24 cellular contexts compared by ENCODE assay signal in genomic region chr1:2952371-2952770, GRCh38.
"Had no signal": no experiment of that assay in that cellular context is flagged by ENCODE, and none has a peak within 500 bp of the region (broad histone marks: within the 10 kb centered on the region; RNA-seq: fewer than 3 reads in every experiment).

No MANE protein-coding gene starts in this region.

- H3K27ac ChIP-seq: colonic mucosa, epithelial cell of prostate, esophagus squamous epithelium, heart right ventricle, neural progenitor cell, vagina, WERI-Rb-1 had no signal

- ATAC-seq: left lobe of liver; naive thymus-derived CD4-positive, alpha-beta T cell; stimulated activated naive CD8-positive, alpha-beta T cell treated with anti-CD3 and anti-CD28 coated beads, Interleukin-15, Interleukin-2, amounts not matched to agents 100 U/mL and 50 U/mL, for 24 hours; T-helper 17 cell had no signal

- H3K27ac Mint-ChIP-seq: activated CD4-positive, alpha-beta memory T cell treated with anti-CD3 and anti-CD28 coated beads for 36 hours; activated CD4-positive, alpha-beta T cell treated with anti-CD3 and anti-CD28 coated beads, Interleukin-2, amount 10 ng/mL, durations not matched to agents 24 days and 14 days; activated naive CD8-positive, alpha-beta T cell; activated T-helper 1 cell treated with anti-CD3 and anti-CD28 coated beads, Interleukin-12 subunit alpha, Interleukin-12 subunit beta, Interleukin-2, Interleukin-4 antibody, amounts not matched to agents 30 ng/mL and 10 ng/mL and 1 ng/mL, durations not matched to agents 14 hours and 24 hours and 36 hours; naive thymus-derived CD4-positive, alpha-beta T cell; neural progenitor cell; T-helper 17 cell; type B pancreatic cell had no signal

- H3K4me1 ChIP-seq: colonic mucosa, esophagus squamous epithelium, neural progenitor cell, vagina had no signal

- H3K9me3 ChIP-seq: colonic mucosa, vagina had no signal

- H3K4me3 ChIP-seq: colonic mucosa, esophagus squamous epithelium, heart right ventricle, neural progenitor cell, thoracic aorta, vagina had no signal

- H3K36me3 ChIP-seq: colonic mucosa, esophagus squamous epithelium, heart right ventricle, neural progenitor cell, thoracic aorta, vagina, WERI-Rb-1 had no signal

- DNase-seq: activated CD4-positive, alpha-beta memory T cell treated with anti-CD3 and anti-CD28 coated beads for 36 hours; activated CD4-positive, alpha-beta T cell treated with anti-CD3 and anti-CD28 coated beads, Interleukin-2, amount 10 ng/mL, durations not matched to agents 24 days and 14 days; activated CD4-positive, CD25-positive, alpha-beta regulatory T cell treated with anti-CD3 and anti-CD28 coated beads, Interleukin-2, amount 50 U/mL, for 72 hours; activated CD8-positive, alpha-beta memory T cell treated with anti-CD3 and anti-CD28 coated beads, Interleukin-2, amount 50 U/mL, for 4 hours; activated T-cell treated with anti-CD3 and anti-CD28 coated beads, Interleukin-2, amount 50 U/mL, for 1 hour; anterior cingulate cortex; colonic mucosa; effector CD8-positive, alpha-beta T cell; esophagus squamous epithelium; foreskin melanocyte; heart right ventricle; naive thymus-derived CD4-positive, alpha-beta T cell; stimulated activated naive CD8-positive, alpha-beta T cell treated with anti-CD3 and anti-CD28 coated beads, Interleukin-15, Interleukin-2, amounts not matched to agents 100 U/mL and 50 U/mL, for 24 hours; T-helper 17 cell; T1000; WERI-Rb-1 had no signal

- H3K4me1 Mint-ChIP-seq: activated CD4-positive, alpha-beta T cell treated with anti-CD3 and anti-CD28 coated beads, Interleukin-2, amount 10 ng/mL, durations not matched to agents 24 days and 14 days; T-helper 17 cell had no signal

- H3K36me3 Mint-ChIP-seq: activated CD4-positive, alpha-beta memory T cell treated with anti-CD3 and anti-CD28 coated beads for 36 hours; neural progenitor cell; type B pancreatic cell had no signal

- H3K27me3 Mint-ChIP-seq: activated CD4-positive, alpha-beta T cell treated with anti-CD3 and anti-CD28 coated beads, Interleukin-2, amount 10 ng/mL, durations not matched to agents 24 days and 14 days; type B pancreatic cell had no signal

- H3K4me3 Mint-ChIP-seq: activated CD4-positive, alpha-beta memory T cell treated with anti-CD3 and anti-CD28 coated beads for 36 hours; activated CD4-positive, alpha-beta T cell treated with anti-CD3 and anti-CD28 coated beads, Interleukin-2, amount 10 ng/mL, durations not matched to agents 24 days and 14 days; activated naive CD8-positive, alpha-beta T cell; activated T-helper 1 cell treated with anti-CD3 and anti-CD28 coated beads, Interleukin-12 subunit alpha, Interleukin-12 subunit beta, Interleukin-2, Interleukin-4 antibody, amounts not matched to agents 30 ng/mL and 10 ng/mL and 1 ng/mL, durations not matched to agents 14 hours and 24 hours and 36 hours; naive thymus-derived CD4-positive, alpha-beta T cell; neural progenitor cell; T-helper 17 cell; type B pancreatic cell had no signal

- H3K27me3 ChIP-seq: colonic mucosa, neural progenitor cell, vagina had no signal
